16 cellular contexts compared by ENCODE assay signal in the genomic region with DNA sequence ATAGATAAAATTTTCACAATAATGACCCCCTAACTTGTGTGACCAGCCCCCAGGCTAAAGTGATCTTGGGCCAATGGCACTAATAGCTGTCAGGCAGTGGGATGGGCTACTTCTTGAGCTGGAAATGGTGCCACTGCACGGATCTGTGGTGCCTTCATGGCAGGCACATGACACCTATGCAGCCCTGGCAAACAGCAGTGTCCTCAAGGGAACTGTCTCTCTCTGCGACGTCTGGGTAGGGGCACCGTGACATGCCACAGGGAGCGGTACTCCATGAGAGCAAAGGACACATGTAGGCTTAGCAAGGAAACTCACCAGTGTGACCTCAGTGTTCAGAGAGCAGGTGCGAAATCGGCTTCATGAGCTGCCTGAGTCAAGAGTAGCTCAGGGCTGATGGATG.
"Had no signal": no experiment of that assay in that cellular context is flagged by ENCODE, and none has a peak within 500 bp of the region (broad histone marks: within the 10 kb centered on the region; RNA-seq: fewer than 3 reads in every experiment).

No MANE protein-coding gene starts in this region.

- H3K9me3 Mint-ChIP-seq: activated CD4-positive, alpha-beta T cell treated with anti-CD3 and anti-CD28 coated beads, Interleukin-2, amount 10 ng/mL, durations not matched to agents 7 days and 5 days; activated CD8-positive, alpha-beta T cell treated with anti-CD3 and anti-CD28 coated beads for 36 hours; natural killer cell treated with Interleukin-12 subunit alpha and Interleukin-12 subunit beta and Interleukin-15 and Interleukin-18, amount 100 ng/mL, for 72 hours had no signal

- H3K4me3 Mint-ChIP-seq: activated CD4-positive, alpha-beta T cell treated with anti-CD3 and anti-CD28 coated beads, Interleukin-2, amount 10 ng/mL, durations not matched to agents 7 days and 5 days; activated CD8-positive, alpha-beta memory T cell treated with anti-CD3 and anti-CD28 coated beads, Interleukin-2, amount 10 ng/mL, durations not matched to agents 7 days and 5 days; activated CD8-positive, alpha-beta T cell treated with anti-CD3 and anti-CD28 coated beads for 36 hours; activated naive CD8-positive, alpha-beta T cell; natural killer cell treated with Interleukin-12 subunit alpha and Interleukin-12 subunit beta and Interleukin-15 and Interleukin-18, amount 100 ng/mL, for 72 hours had no signal

- H3K36me3 ChIP-seq: heart right ventricle, prostate gland, spleen had no signal

- H3K4me1 ChIP-seq: heart right ventricle, prostate gland, spleen had no signal

- H3K27ac ChIP-seq: epithelial cell of prostate, heart right ventricle, prostate gland, spleen had no signal

- H3K4me1 Mint-ChIP-seq: activated CD4-positive, alpha-beta T cell treated with anti-CD3 and anti-CD28 coated beads, Interleukin-2, amount 10 ng/mL, durations not matched to agents 7 days and 5 days; activated CD8-positive, alpha-beta memory T cell treated with anti-CD3 and anti-CD28 coated beads, Interleukin-2, amount 10 ng/mL, durations not matched to agents 7 days and 5 days had no signal

- DNase-seq: activated CD4-positive, alpha-beta T cell treated with anti-CD3 and anti-CD28 coated beads, Interleukin-2, amount 10 ng/mL, durations not matched to agents 7 days and 5 days; activated CD8-positive, alpha-beta memory T cell treated with anti-CD3 and anti-CD28 coated beads, Interleukin-2, amount 10 ng/mL, durations not matched to agents 7 days and 5 days; activated naive CD4-positive, alpha-beta T cell; cerebellar nuclear complex; foreskin fibroblast; heart right ventricle; left cardiac atrium; spleen; stimulated activated CD4-positive, alpha-beta T cell treated with anti-CD3 and anti-CD28 coated beads, Interleukin-4, amount 100 ng/mL, for 1 hour; stimulated activated naive CD4-positive, alpha-beta T cell treated with Interleukin-2 at 50 U/mL for 16 hours had no signal

- H3K36me3 Mint-ChIP-seq: activated CD8-positive, alpha-beta memory T cell treated with anti-CD3 and anti-CD28 coated beads, Interleukin-2, amount 10 ng/mL, durations not matched to agents 7 days and 5 days; activated naive CD8-positive, alpha-beta T cell; natural killer cell treated with Interleukin-12 subunit alpha and Interleukin-12 subunit beta and Interleukin-15 and Interleukin-18, amount 100 ng/mL, for 72 hours had no signal

- H3K27ac Mint-ChIP-seq: activated CD4-positive, alpha-beta T cell treated with anti-CD3 and anti-CD28 coated beads, Interleukin-2, amount 10 ng/mL, durations not matched to agents 7 days and 5 days; activated CD8-positive, alpha-beta memory T cell treated with anti-CD3 and anti-CD28 coated beads, Interleukin-2, amount 10 ng/mL, durations not matched to agents 7 days and 5 days; activated CD8-positive, alpha-beta T cell treated with anti-CD3 and anti-CD28 coated beads for 36 hours; activated naive CD8-positive, alpha-beta T cell; natural killer cell treated with Interleukin-12 subunit alpha and Interleukin-12 subunit beta and Interleukin-15 and Interleukin-18, amount 100 ng/mL, for 72 hours had no signal

- H3K9me3 ChIP-seq: prostate gland, spleen had no signal

- H3K4me3 ChIP-seq: coronary artery, heart right ventricle, prostate gland, spleen had no signal

- ATAC-seq: activated CD8-positive, alpha-beta memory T cell treated with anti-CD3 and anti-CD28 coated beads, Interleukin-2, amount 10 ng/mL, durations not matched to agents 7 days and 5 days; activated CD8-positive, alpha-beta T cell treated with anti-CD3 and anti-CD28 coated beads for 36 hours; heart right ventricle; left cardiac atrium; natural killer cell treated with Interleukin-12 subunit alpha and Interleukin-12 subunit beta and Interleukin-15 and Interleukin-18, amount 100 ng/mL, for 72 hours had no signal
